ENCODE assay signal across 1 cellular context in the genomic region with DNA sequence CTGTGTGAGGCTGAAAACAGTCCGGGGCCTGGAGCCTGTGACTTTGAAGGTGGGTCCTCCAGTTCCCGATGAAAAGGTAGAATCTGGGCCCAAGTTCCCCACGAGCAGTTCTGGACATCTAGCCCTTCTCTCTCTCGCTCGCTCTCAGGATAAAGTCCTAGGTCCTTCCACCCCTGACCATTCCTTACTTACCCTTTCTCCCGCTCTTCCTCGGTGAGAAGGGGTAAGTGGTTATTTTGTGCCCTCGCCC.
A peak's percentile ranks its signal among the peaks of the same experiment; 100 is the strongest.
TF ChIP-seq lines count a peak whose summit lies in the region.

No MANE protein-coding gene starts in this region.

TF ChIP-seq in H1, 55 proteins besides CTCF, POLR2A, EP300 and RAD21:
- TF ChIP-seq SAP30 (IDR thresholded peaks at IDR 0.05; ENCODE audit: insufficient read depth, insufficient replicate concordance, low read length), result peak; percentile 52
- TF ChIP-seq, protein P1, sequence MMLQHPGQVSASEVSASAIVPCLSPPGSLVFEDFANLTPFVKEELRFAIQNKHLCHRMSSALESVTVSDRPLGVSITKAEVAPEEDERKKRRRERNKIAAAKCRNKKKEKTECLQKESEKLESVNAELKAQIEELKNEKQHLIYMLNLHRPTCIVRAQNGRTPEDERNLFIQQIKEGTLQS (IDR thresholded peaks at IDR 0.05; ENCODE audit: insufficient read depth, low read depth, low read length), result no peak
